Comparison of ENCODE assay signal across 1 cellular context in the genomic region with DNA sequence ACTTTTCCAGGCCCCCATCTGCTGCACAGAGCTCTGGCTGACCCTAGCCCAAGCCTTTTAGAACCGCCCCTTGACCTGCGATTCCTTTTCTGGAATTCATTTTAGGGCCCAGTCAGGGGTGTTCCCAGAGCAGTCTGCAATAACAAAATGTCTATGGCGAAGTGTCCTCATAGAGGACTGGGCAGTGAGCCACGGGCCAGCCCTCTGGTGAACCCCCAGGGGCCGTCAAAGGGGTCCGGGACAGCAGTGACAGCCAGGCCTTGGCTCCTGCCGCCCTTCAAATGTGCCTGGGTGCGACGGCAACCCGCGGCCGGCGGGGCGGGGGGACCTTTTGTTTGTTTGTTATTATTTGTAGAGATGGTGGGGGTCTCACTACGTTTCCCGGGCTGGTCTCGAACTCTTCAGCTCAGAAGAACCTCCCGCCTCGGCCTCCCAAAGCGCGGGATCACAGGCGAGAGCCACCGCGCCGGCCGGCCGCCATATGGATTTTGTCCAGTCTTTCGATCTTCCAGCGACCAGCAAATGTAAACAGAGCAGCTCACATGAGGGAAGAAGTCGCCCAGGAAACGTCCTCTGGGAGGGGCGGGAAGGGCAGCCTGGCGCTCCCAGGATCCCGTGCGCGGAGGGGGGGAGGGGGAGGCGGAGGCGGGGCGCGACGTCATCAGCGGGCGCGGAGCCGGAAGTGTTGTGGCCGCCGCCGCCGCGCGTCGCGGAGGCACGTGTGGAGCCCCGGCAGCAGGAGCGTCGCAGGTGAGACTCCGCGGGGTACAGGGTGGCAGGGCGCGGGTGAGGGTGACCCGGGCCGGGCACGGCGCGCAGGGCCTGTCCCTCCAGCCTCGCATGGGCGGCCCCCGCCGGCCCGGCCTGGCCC.
TF ChIP-seq lines count a peak whose summit lies in the region.

A gene (plus strand): TSS at position 685 of the 871 bp plus-strand sequence. CDS start 783 bp downstream, outside the sequence.

TF ChIP-seq in IMR-90, 13 proteins besides CTCF, POLR2A, EP300 and RAD21:
- TF ChIP-seq MXI1 (IDR thresholded peaks at IDR 0.05; ENCODE audit: borderline replicate concordance, low read depth, low read length) (peak; percentile 99), MAZ (IDR thresholded peaks at IDR 0.05; ENCODE audit: borderline replicate concordance, low read depth, low read length) (peak; percentile 89; the same call in 1 of the 2 replicates), BHLHE40 (IDR thresholded peaks at IDR 0.05; ENCODE audit: low read depth, low read length) (peak; percentile 88), RCOR1 (IDR thresholded peaks at IDR 0.05; ENCODE audit: insufficient replicate concordance, low read length) (no peak), CEBPB (IDR thresholded peaks at IDR 0.05; ENCODE audit: low read depth, low read length) (no peak), RFX5 (IDR thresholded peaks at IDR 0.05; ENCODE audit: low read depth, low read length) (no peak)
- TF ChIP-seq, protein P1, sequence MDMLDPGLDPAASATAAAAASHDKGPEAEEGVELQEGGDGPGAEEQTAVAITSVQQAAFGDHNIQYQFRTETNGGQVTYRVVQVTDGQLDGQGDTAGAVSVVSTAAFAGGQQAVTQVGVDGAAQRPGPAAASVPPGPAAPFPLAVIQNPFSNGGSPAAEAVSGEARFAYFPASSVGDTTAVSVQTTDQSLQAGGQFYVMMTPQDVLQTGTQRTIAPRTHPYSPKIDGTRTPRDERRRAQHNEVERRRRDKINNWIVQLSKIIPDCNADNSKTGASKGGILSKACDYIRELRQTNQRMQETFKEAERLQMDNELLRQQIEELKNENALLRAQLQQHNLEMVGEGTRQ (IDR thresholded peaks at IDR 0.05; ENCODE audit: low read depth, low read length) = peak; percentile 63
- TF ChIP-seq, protein P2, sequence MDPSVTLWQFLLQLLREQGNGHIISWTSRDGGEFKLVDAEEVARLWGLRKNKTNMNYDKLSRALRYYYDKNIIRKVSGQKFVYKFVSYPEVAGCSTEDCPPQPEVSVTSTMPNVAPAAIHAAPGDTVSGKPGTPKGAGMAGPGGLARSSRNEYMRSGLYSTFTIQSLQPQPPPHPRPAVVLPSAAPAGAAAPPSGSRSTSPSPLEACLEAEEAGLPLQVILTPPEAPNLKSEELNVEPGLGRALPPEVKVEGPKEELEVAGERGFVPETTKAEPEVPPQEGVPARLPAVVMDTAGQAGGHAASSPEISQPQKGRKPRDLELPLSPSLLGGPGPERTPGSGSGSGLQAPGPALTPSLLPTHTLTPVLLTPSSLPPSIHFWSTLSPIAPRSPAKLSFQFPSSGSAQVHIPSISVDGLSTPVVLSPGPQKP (IDR thresholded peaks at IDR 0.05; ENCODE audit: borderline replicate concordance, low read depth, low read length) = no peak
TF ChIP-seq in IMR-90: peak in this region for 4.
